In the genomic region with DNA sequence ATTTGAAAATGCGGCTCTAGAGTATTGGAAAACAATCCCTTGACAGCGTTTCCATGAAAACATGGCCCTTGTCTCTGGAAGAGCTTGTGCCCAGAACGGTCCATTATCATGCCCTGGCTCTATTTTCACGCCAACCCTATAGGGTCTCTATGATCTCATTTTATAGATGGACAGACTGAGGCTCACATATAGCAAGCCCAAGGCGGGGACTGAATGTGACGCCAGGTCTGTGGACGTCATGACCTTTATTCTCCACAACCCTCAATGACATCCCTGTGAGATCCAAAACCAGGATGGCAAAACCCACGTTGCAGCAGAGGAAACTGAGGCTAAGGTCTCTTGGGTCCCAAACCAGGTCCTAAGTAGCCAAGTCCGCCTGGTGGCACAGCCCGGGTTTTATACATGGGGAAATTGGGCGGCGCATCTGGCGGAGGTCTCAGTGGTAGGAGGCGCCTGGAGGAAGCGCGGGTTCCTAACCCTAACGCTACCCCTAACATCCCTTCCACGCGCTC, we compare ENCODE assay signal across 8 cellular contexts. TPM values are rescaled to one million over a fixed set of nuclear protein-coding genes. Genes with fewer than 3 reads are reported as not detected.
DNase-seq lines count a peak whose midpoint lies in the region; ATAC-seq, FAIRE-seq and TF ChIP-seq lines count a peak whose summit lies in the region.

No MANE protein-coding gene starts in this region.

- no peaks in the 10 kb centered on the region for H3K9me1 ChIP-seq in endothelial cell of umbilical vein (replicated peaks; ENCODE audit: control insufficient read depth, extremely low read depth, insufficient read depth, low read length)

- peak overlapping the region; percentile 17 for H3K4ac ChIP-seq in trophoblast cell (ENCODE audit: low read depth, low read length)

- peak overlapping the region; percentile 39 for H3K18ac ChIP-seq in trophoblast cell (ENCODE audit: low read length)

- H2BK5ac ChIP-seq in trophoblast cell (ENCODE audit: low read depth, low read length, poor library complexity) = peak overlapping the region; percentile 60

- H2AFZ ChIP-seq in endothelial cell of umbilical vein (ENCODE audit: low read depth, low read length) = peak overlapping the region; percentile 86
- peak overlapping the region; percentile 88 for H2AFZ ChIP-seq in trophoblast cell (ENCODE audit: insufficient read depth, low read length, poor library complexity)

- H2AK5ac ChIP-seq in trophoblast cell (ENCODE audit: low read length) = no peak overlapping the region

- no peak for DNase-seq in NB4 (ENCODE audit: low read depth)
- no peak for DNase-seq in endothelial cell of umbilical vein (ENCODE audit: low read depth, low spot score)
- DNase-seq in trophoblast cell = no peak
- DNase-seq in MV-4-11 (lab: John Stamatoyannopoulos, UW) = no peak
- no peak for DNase-seq in NCI-H1694 treated with DMSO at 0.1 percent for 48 hours (lab: John Stamatoyannopoulos, UW)

- POLR2A ChIA-PET in endothelial cell of umbilical vein (lab: Charles Lee) = no interaction called here

- peaks cover 6% of the 10 kb centered on the region for H3K79me1 ChIP-seq in trophoblast cell (ENCODE audit: low read length)

- H3K9ac ChIP-seq in endothelial cell of umbilical vein (replicated peaks; ENCODE audit: extremely low read depth, insufficient read depth, low read length) = no peak overlapping the region
- peak overlapping the region; percentile 47 for H3K9ac ChIP-seq in trophoblast cell (ENCODE audit: low read length)

- H4K12ac ChIP-seq in trophoblast cell (ENCODE audit: low read depth, low read length) = peak overlapping the region; percentile 65

- no peak overlapping the region for H4K91ac ChIP-seq in trophoblast cell (ENCODE audit: low read depth, low read length)

- dilution Hi-C loops in endothelial cell of umbilical vein (cut with MboI; ENCODE audit: extremely low pct_ligation_motif_present, low sequenced_read_pairs) = no loop called here

- peak overlapping the region; percentile 45 for H2BK12ac ChIP-seq in trophoblast cell (ENCODE audit: low read length)

- no peak for FAIRE-seq in endothelial cell of umbilical vein (lab: Jason Lieb, UNC)

- peak overlapping the region; percentile 49 for H3K14ac ChIP-seq in trophoblast cell (ENCODE audit: low read length)

- intact Hi-C loops in endothelial cell of umbilical vein (cut with micrococcal nuclease) = loop anchor here (10.0 kb wide), 1 partner anchor 150 kb away; the partner anchor contains the start of gene BST2

- ATAC-seq in HG03442 (IDR thresholded peaks at IDR 0.05; ENCODE audit: unreplicated experiment) = no peak
- ATAC-seq in HG03432 (IDR thresholded peaks at IDR 0.05; ENCODE audit: unreplicated experiment) = no peak

- peak overlapping the region; percentile 96 for H3K4me3 ChIP-seq in DOHH2 (ENCODE audit: low read length)
- H3K4me3 ChIP-seq in NB4 (ENCODE audit: low read depth, low read length) = peak overlapping the region; percentile 50
- peak overlapping the region in 2 of 3 experiments; percentile 20 to 92 for H3K4me3 ChIP-seq in endothelial cell of umbilical vein (replicated peaks in 1 of 3; ENCODE audit: insufficient read depth in 1 of 3, low read depth in 1 of 3, low read length in 3 of 3)
- no peak overlapping the region for H3K4me3 ChIP-seq in trophoblast cell (ENCODE audit: low read depth, low read length)

- no peak for TF ChIP-seq POLR2A in NB4 (IDR thresholded peaks at IDR 0.05; ENCODE audit: extremely low read depth, insufficient read length)
- TF ChIP-seq POLR2A in endothelial cell of umbilical vein (IDR thresholded peaks at IDR 0.05; ENCODE audit: low read depth, low read length) = no peak

- H3K23ac ChIP-seq in trophoblast cell (ENCODE audit: low read length) = no peak overlapping the region

- H3K27me3 ChIP-seq in DOHH2 (ENCODE audit: control insufficient read depth, low read length) = no peaks in the 10 kb centered on the region
- no peaks in the 10 kb centered on the region for H3K27me3 ChIP-seq in endothelial cell of umbilical vein (ENCODE audit: control insufficient read depth in 2 of 2, insufficient read depth in 2 of 2, low read length in 2 of 2)
- no peaks in the 10 kb centered on the region for H3K27me3 ChIP-seq in trophoblast cell (ENCODE audit: insufficient read depth, low read length)

- H4K20me1 ChIP-seq in DOHH2 (ENCODE audit: control insufficient read depth, insufficient read depth, low read depth, low read length) (no peaks in the 10 kb centered on the region), endothelial cell of umbilical vein (replicated peaks; ENCODE audit: control insufficient read depth, extremely low read depth, insufficient read depth, low read length) (no peaks in the 10 kb centered on the region)

- peak overlapping the region; percentile 81 for H4K8ac ChIP-seq in trophoblast cell (ENCODE audit: low read depth, low read length)

- WGBS in trophoblast cell (ENCODE audit: extremely low coverage, insufficient coverage, insufficient read length) = no CpG with 5 or more reads among the region's 19 CpGs

- no peak overlapping the region for H2BK120ac ChIP-seq in trophoblast cell (ENCODE audit: insufficient read depth, low read length, poor library complexity)

- H3K4me2 ChIP-seq in DOHH2 (ENCODE audit: low read length) = peak overlapping the region; percentile 75
- peak overlapping the region; percentile 69 for H3K4me2 ChIP-seq in endothelial cell of umbilical vein (ENCODE audit: insufficient read depth, low read length)
- H3K4me2 ChIP-seq in trophoblast cell (ENCODE audit: low read length) = peak overlapping the region; percentile 82

- H3K36me3 ChIP-seq in DOHH2 (ENCODE audit: control insufficient read depth, low read length) (peaks cover 35% of the 10 kb centered on the region), endothelial cell of umbilical vein (ENCODE audit: control insufficient read depth in 2 of 2, extremely low read depth in 1 of 2, insufficient read depth in 2 of 2, low read length in 2 of 2) (peaks cover 6 to 12% of the 10 kb centered on the region in 2 experiments), trophoblast cell (ENCODE audit: control insufficient read depth in 1 of 2, insufficient read depth in 2 of 2, low read length in 2 of 2) (peaks cover 7 to 11% of the 10 kb centered on the region in 2 experiments)

- H3K9me3 ChIP-seq in DOHH2 (ENCODE audit: control insufficient read depth, insufficient read depth, low read length) (no peaks in the 10 kb centered on the region), endothelial cell of umbilical vein (replicated peaks; ENCODE audit: control insufficient read depth, insufficient read depth, low read length) (no peaks in the 10 kb centered on the region), trophoblast cell (ENCODE audit: insufficient read depth, low read depth, low read length) (no peaks in the 10 kb centered on the region)

- peaks cover 12% of the 10 kb centered on the region for H3F3A ChIP-seq in DOHH2 (ENCODE audit: control insufficient read depth, insufficient read depth)

- TSS peak; percentile 59 for BruUV-seq in endothelial cell of umbilical vein (replicated peaks; lab: Mats Ljungman, UMichigan)

- TF ChIP-seq CTCF in DOHH2 (IDR thresholded peaks at IDR 0.05; ENCODE audit: low read depth, low read length, poor library complexity, severe bottlenecking) (no peak), NB4 (IDR thresholded peaks at IDR 0.05; ENCODE audit: low read depth, low read length) (no peak), endothelial cell of umbilical vein (IDR thresholded peaks at IDR 0.05; ENCODE audit: extremely low read depth in 1 of 2, insufficient read depth in 1 of 2, low read depth in 1 of 2, low read length in 2 of 2) (no peak)

- H3K27ac ChIP-seq in DOHH2 (ENCODE audit: low read depth, low read length) = no peak overlapping the region
- peak overlapping the region; percentile 81 for H3K27ac ChIP-seq in endothelial cell of umbilical vein (ENCODE audit: insufficient read depth, low read depth, low read length)
- H3K27ac ChIP-seq in trophoblast cell (ENCODE audit: low read depth, low read length) = no peak overlapping the region

- H3K79me2 ChIP-seq in DOHH2 (ENCODE audit: control insufficient read depth, low read length) (peaks cover 37% of the 10 kb centered on the region), endothelial cell of umbilical vein (ENCODE audit: control insufficient read depth, insufficient read depth, low read length) (peaks cover 22% of the 10 kb centered on the region), trophoblast cell (ENCODE audit: control insufficient read depth, insufficient read depth, low read length, poor library complexity) (peaks cover 4% of the 10 kb centered on the region)

- H3K9me2 ChIP-seq in DOHH2 (replicated peaks; ENCODE audit: control insufficient read depth, low read length) = no peaks in the 10 kb centered on the region

- CTCF ChIA-PET in endothelial cell of umbilical vein (lab: Charles Lee) = no interaction called here

- H3K4me1 ChIP-seq in DOHH2 (ENCODE audit: control insufficient read depth, low read length) (peaks cover 21% of the 10 kb centered on the region), endothelial cell of umbilical vein (ENCODE audit: control insufficient read depth, extremely low read depth, insufficient read depth, low read length) (peaks cover 39% of the 10 kb centered on the region), trophoblast cell (ENCODE audit: control insufficient read depth in 1 of 2, insufficient read depth in 2 of 2, low read length in 2 of 2) (peaks cover 3 to 6% of the 10 kb centered on the region in 2 experiments)

RNA-seq across cellular contexts. Expression of gene COLGALT1, which starts 0.4 kb away (rescaled TPM):
- total RNA-seq in endothelial cell of umbilical vein = 240 and 263 TPM in 2 replicates
- polyA plus RNA-seq in endothelial cell of umbilical vein = 355 and 406 TPM in 2 replicates
- 190 and 205 TPM in 2 replicates for polyA plus RNA-seq in endothelial cell of umbilical vein (2011; cell fraction: cytosol; rRNA removed)
- 295 and 364 TPM in 2 replicates for polyA plus RNA-seq in endothelial cell of umbilical vein (2011; cell fraction: nucleus; rRNA removed)
- polyA plus RNA-seq in endothelial cell of umbilical vein (2012) = 145 and 196 TPM in 2 replicates
- polyA minus RNA-seq in endothelial cell of umbilical vein = 512 and 556 TPM in 2 replicates
- 137 TPM for polyA minus RNA-seq in endothelial cell of umbilical vein (2011; cell fraction: cytosol; rRNA and poly(A)+ RNA removed)
- polyA minus RNA-seq in endothelial cell of umbilical vein (2011; cell fraction: nucleus; rRNA and poly(A)+ RNA removed) = 109 TPM in 2 replicates
- polyA plus RNA-seq in trophoblast cell (2013) = 61.9 and 62.0 TPM in 2 replicates

RNA-seq across cellular contexts. Expression of gene PGLS, which starts 43.6 kb away (rescaled TPM):
- total RNA-seq in endothelial cell of umbilical vein = 99.2 and 110 TPM in 2 replicates
- polyA plus RNA-seq in endothelial cell of umbilical vein = 139 and 204 TPM in 2 replicates
- 71.7 and 96.7 TPM in 2 replicates for polyA plus RNA-seq in endothelial cell of umbilical vein (2011; cell fraction: cytosol; rRNA removed)
- polyA plus RNA-seq in endothelial cell of umbilical vein (2011; cell fraction: nucleus; rRNA removed) = 58.3 and 73.4 TPM in 2 replicates
- 54.4 and 108 TPM in 2 replicates for polyA plus RNA-seq in endothelial cell of umbilical vein (2012)
- polyA minus RNA-seq in endothelial cell of umbilical vein = 35.4 and 52.3 TPM in 2 replicates
- 107 TPM for polyA minus RNA-seq in endothelial cell of umbilical vein (2011; cell fraction: cytosol; rRNA and poly(A)+ RNA removed)
- 21.2 and 28.9 TPM in 2 replicates for polyA minus RNA-seq in endothelial cell of umbilical vein (2011; cell fraction: nucleus; rRNA and poly(A)+ RNA removed)
- polyA plus RNA-seq in trophoblast cell (2013) = 107 and 108 TPM in 2 replicates
